In genomic region chr4:4821577-4821976, GRCh38 we compare ENCODE assay signal across 37 cellular contexts. TPM values are rescaled to one million over a fixed set of nuclear protein-coding genes. Genes with fewer than 3 reads are reported as not detected.
"Had no signal": no experiment of that assay in that cellular context is flagged by ENCODE, and none has a peak within 500 bp of the region (broad histone marks: within the 10 kb centered on the region; RNA-seq: fewer than 3 reads in every experiment).

No MANE protein-coding gene starts in this region.

- H3K36me3 ChIP-seq: ascending aorta, cardiac muscle cell had no signal

- ATAC-seq: activated CD8-positive, alpha-beta T cell treated with anti-CD3 and anti-CD28 coated beads for 36 hours; activated naive CD8-positive, alpha-beta T cell treated with anti-CD3 and anti-CD28 coated beads, Interleukin-2, amount 50 U/mL, for 24 hours; activated T-cell treated with anti-CD3 and anti-CD28 coated beads, Interleukin-2, amount 50 U/mL, for 4 hours had no signal

- H3K4me1 ChIP-seq: ascending aorta had no signal

- H3K4me1 Mint-ChIP-seq: activated B cell treated with CpG ODN at 0.5 μM for 24 hours; activated CD4-positive, alpha-beta T cell treated with anti-CD3 and anti-CD28 coated beads, Interleukin-2, amount 10 ng/mL, durations not matched to agents 24 days and 14 days; activated naive CD4-positive, alpha-beta T cell treated with anti-CD3 and anti-CD28 coated beads, Interleukin-2, amount 10 ng/mL, durations not matched to agents 7 days and 5 days; activated naive CD4-positive, alpha-beta T cell treated with anti-CD3 and anti-CD28 coated beads, Interleukin-2, amount 50 U/mL, for 24 hours; activated naive CD8-positive, alpha-beta T cell treated with anti-CD3 and anti-CD28 coated beads, Interleukin-2, amount 10 ng/mL, durations not matched to agents 7 days and 5 days; activated naive CD8-positive, alpha-beta T cell treated with anti-CD3 and anti-CD28 coated beads, Interleukin-2, amount 50 U/mL, for 24 hours; central memory CD8-positive, alpha-beta T cell had no signal

- DNase-seq: activated B cell treated with CpG ODN at 0.5 μM for 24 hours; activated CD4-positive, alpha-beta memory T cell treated with anti-CD3 and anti-CD28 coated beads for 36 hours; activated CD4-positive, alpha-beta T cell treated with anti-CD3 and anti-CD28 coated beads for 4 hours; activated CD4-positive, alpha-beta T cell treated with anti-CD3 and anti-CD28 coated beads, Interleukin-2, amount 10 ng/mL, durations not matched to agents 24 days and 14 days; activated CD4-positive, alpha-beta T cell treated with anti-CD3 and anti-CD28 coated beads, Interleukin-2, amount 50 U/mL, for 1 hour; activated CD4-positive, alpha-beta T cell treated with anti-CD3 and anti-CD28 coated beads, Interleukin-2, amount 50 U/mL, for 4 hours; activated CD4-positive, CD25-positive, alpha-beta regulatory T cell treated with anti-CD3 and anti-CD28 coated beads, Interleukin-2, amount 50 U/mL, for 72 hours; activated CD8-positive, alpha-beta memory T cell treated with anti-CD3 and anti-CD28 coated beads, Interleukin-2, amount 50 U/mL, for 4 hours; activated CD8-positive, alpha-beta T cell treated with anti-CD3 and anti-CD28 coated beads for 36 hours; activated effector memory CD4-positive, alpha-beta T cell treated with Interleukin-2 at 50 U/mL for 16 hours; activated gamma-delta T cell; activated naive CD4-positive, alpha-beta T cell treated with anti-CD3 and anti-CD28 coated beads, Interleukin-2, amount 10 ng/mL, durations not matched to agents 7 days and 5 days; activated naive CD4-positive, alpha-beta T cell treated with Interleukin-2 at 50 U/mL for 16 hours; activated naive CD8-positive, alpha-beta T cell treated with anti-CD3 and anti-CD28 coated beads, Interleukin-2, amount 10 ng/mL, durations not matched to agents 7 days and 5 days; activated naive CD8-positive, alpha-beta T cell treated with anti-CD3 and anti-CD28 coated beads, Interleukin-2, amount 50 U/mL, for 24 hours; activated T-cell treated with anti-CD3 and anti-CD28 coated beads for 4 hours; activated T-cell treated with anti-CD3 and anti-CD28 coated beads, Interleukin-2, amount 50 U/mL, for 1 hour; activated T-cell treated with anti-CD3 and anti-CD28 coated beads, Interleukin-2, amount 50 U/mL, for 4 hours; amygdala; anterior cingulate cortex; caudate nucleus; SW 1271; T-helper 1 cell; T-helper 2 cell; T-helper 9 cell had no signal

- H3K27ac ChIP-seq: ascending aorta, cardiac muscle cell, VCaP had no signal

- H3K4me3 Mint-ChIP-seq: activated B cell treated with CpG ODN at 0.5 μM for 24 hours; activated CD4-positive, alpha-beta memory T cell treated with anti-CD3 and anti-CD28 coated beads for 36 hours; activated CD4-positive, alpha-beta T cell treated with anti-CD3 and anti-CD28 coated beads, Interleukin-2, amount 10 ng/mL, durations not matched to agents 24 days and 14 days; activated CD8-positive, alpha-beta T cell treated with anti-CD3 and anti-CD28 coated beads for 36 hours; activated naive CD4-positive, alpha-beta T cell treated with anti-CD3 and anti-CD28 coated beads, Interleukin-2, amount 10 ng/mL, durations not matched to agents 7 days and 5 days; activated naive CD4-positive, alpha-beta T cell treated with anti-CD3 and anti-CD28 coated beads, Interleukin-2, amount 50 U/mL, for 24 hours; activated naive CD8-positive, alpha-beta T cell; activated naive CD8-positive, alpha-beta T cell treated with anti-CD3 and anti-CD28 coated beads, Interleukin-2, amount 10 ng/mL, durations not matched to agents 7 days and 5 days; activated naive CD8-positive, alpha-beta T cell treated with anti-CD3 and anti-CD28 coated beads, Interleukin-2, amount 50 U/mL, for 24 hours; activated T-cell treated with anti-CD3 and anti-CD28 coated beads, Interleukin-2, amount 50 U/mL, for 4 hours; brain; central memory CD8-positive, alpha-beta T cell; T-helper 1 cell treated with Interleukin-12 subunit alpha and Interleukin-12 subunit beta and Interleukin-4 antibody, amounts not matched to agents 30 μg/mL and 1 μg/mL, for 36 hours; T-helper 2 cell treated with Interferon-gamma antibody and Interleukin-4, amounts not matched to agents 5 μg/mL and 100 μg/mL, for 36 hours had no signal

- H3K4me3 ChIP-seq: ascending aorta, cardiac muscle cell had no signal

- FAIRE-seq: bronchial epithelial cell, TTC549 had no signal

- H3K36me3 Mint-ChIP-seq: activated naive CD4-positive, alpha-beta T cell treated with anti-CD3 and anti-CD28 coated beads, Interleukin-2, amount 10 ng/mL, durations not matched to agents 7 days and 5 days; activated naive CD4-positive, alpha-beta T cell treated with anti-CD3 and anti-CD28 coated beads, Interleukin-2, amount 50 U/mL, for 24 hours; activated naive CD8-positive, alpha-beta T cell treated with anti-CD3 and anti-CD28 coated beads, Interleukin-2, amount 10 ng/mL, durations not matched to agents 7 days and 5 days had no signal

- H3K27me3 Mint-ChIP-seq: activated CD4-positive, alpha-beta memory T cell treated with anti-CD3 and anti-CD28 coated beads for 36 hours; activated CD4-positive, alpha-beta T cell treated with anti-CD3 and anti-CD28 coated beads, Interleukin-2, amount 10 ng/mL, durations not matched to agents 24 days and 14 days; activated naive CD4-positive, alpha-beta T cell treated with anti-CD3 and anti-CD28 coated beads, Interleukin-2, amount 10 ng/mL, durations not matched to agents 7 days and 5 days; activated naive CD8-positive, alpha-beta T cell treated with anti-CD3 and anti-CD28 coated beads, Interleukin-2, amount 50 U/mL, for 24 hours had no signal

- H3K27ac Mint-ChIP-seq: activated B cell treated with CpG ODN at 0.5 μM for 24 hours; activated CD4-positive, alpha-beta memory T cell treated with anti-CD3 and anti-CD28 coated beads for 36 hours; activated CD4-positive, alpha-beta T cell treated with anti-CD3 and anti-CD28 coated beads, Interleukin-2, amount 10 ng/mL, durations not matched to agents 24 days and 14 days; activated CD8-positive, alpha-beta T cell treated with anti-CD3 and anti-CD28 coated beads for 36 hours; activated naive CD4-positive, alpha-beta T cell treated with anti-CD3 and anti-CD28 coated beads, Interleukin-2, amount 10 ng/mL, durations not matched to agents 7 days and 5 days; activated naive CD4-positive, alpha-beta T cell treated with anti-CD3 and anti-CD28 coated beads, Interleukin-2, amount 50 U/mL, for 24 hours; activated naive CD8-positive, alpha-beta T cell; activated naive CD8-positive, alpha-beta T cell treated with anti-CD3 and anti-CD28 coated beads, Interleukin-2, amount 10 ng/mL, durations not matched to agents 7 days and 5 days; activated naive CD8-positive, alpha-beta T cell treated with anti-CD3 and anti-CD28 coated beads, Interleukin-2, amount 50 U/mL, for 24 hours; activated T-helper 2 cell treated with anti-CD3 and anti-CD28 coated beads, Interferon-gamma antibody, Interleukin-2, Interleukin-4, amounts not matched to agents 10 μg/mL and 5 μg/mL and 100 μg/mL, durations not matched to agents 14 hours and 24 hours and 36 hours; T-helper 1 cell treated with Interleukin-12 subunit alpha and Interleukin-12 subunit beta and Interleukin-4 antibody, amounts not matched to agents 30 μg/mL and 1 μg/mL, for 36 hours; T-helper 2 cell treated with Interferon-gamma antibody and Interleukin-4, amounts not matched to agents 5 μg/mL and 100 μg/mL, for 36 hours had no signal

- H3K27me3 ChIP-seq: ascending aorta, cardiac muscle cell had no signal

RNA-seq across cellular contexts. Expression of gene MSX1, which starts 37.9 kb away (rescaled TPM):
- total RNA-seq: activated B cell treated with CpG ODN at 0.5 μM for 24 hours; activated CD4-positive, alpha-beta T cell treated with anti-CD3 and anti-CD28 coated beads, Interleukin-2, amount 10 ng/mL, durations not matched to agents 24 days and 14 days; activated naive CD8-positive, alpha-beta T cell treated with anti-CD3 and anti-CD28 coated beads, Interleukin-2, amount 10 ng/mL, durations not matched to agents 7 days and 5 days; activated T-helper 2 cell treated with anti-CD3 and anti-CD28 coated beads, Interferon-gamma antibody, Interleukin-2, Interleukin-4, amounts not matched to agents 10 μg/mL and 5 μg/mL and 100 μg/mL, durations not matched to agents 14 hours and 24 hours and 36 hours had no signal
